Comparison of ENCODE assay signal across 26 cellular contexts in genomic region chr4:7061815-7062214, GRCh38.
"Had no signal": no experiment of that assay in that cellular context is flagged by ENCODE, and none has a peak within 500 bp of the region (broad histone marks: within the 10 kb centered on the region; RNA-seq: fewer than 3 reads in every experiment).

No MANE protein-coding gene starts in this region.

- DNase-seq: activated B cell treated with CpG ODN at 0.5 μM for 24 hours; activated CD4-positive, alpha-beta T cell treated with anti-CD3 and anti-CD28 coated beads for 1 hour; activated CD4-positive, alpha-beta T cell treated with anti-CD3 and anti-CD28 coated beads, Interleukin-2, amount 10 ng/mL, durations not matched to agents 24 days and 14 days; activated CD4-positive, alpha-beta T cell treated with anti-CD3 and anti-CD28 coated beads, Interleukin-2, amount 50 U/mL, for 48 hours; activated naive CD4-positive, alpha-beta T cell treated with anti-CD3 and anti-CD28 coated beads, Interleukin-2, amount 50 U/mL, for 16 hours; activated T-cell treated with anti-CD3 and anti-CD28 coated beads, Interleukin-2, amount 50 U/mL, for 72 hours; amniotic stem cell; body of pancreas; central memory CD4-positive, alpha-beta T cell; MM.1S; NCI-H1105; NCI-H1436; NCI-H1694 treated with DMSO at 0.1 percent for 48 hours; NCI-H2029 treated with DMSO at 0.1 percent for 48 hours; NCI-H345; NCI-H510A; NCI-H526 treated with DMSO at 0.1 percent for 48 hours; NCI-H82; Right ventricle myocardium superior; SJCRH30; SK-N-SH had no signal

- H3K27me3 Mint-ChIP-seq: activated B cell treated with CpG ODN at 0.5 μM for 24 hours; activated CD4-positive, alpha-beta T cell treated with anti-CD3 and anti-CD28 coated beads, Interleukin-2, amount 10 ng/mL, durations not matched to agents 24 days and 14 days had no signal

- H3K4me3 Mint-ChIP-seq: activated B cell treated with CpG ODN at 0.5 μM for 24 hours; activated CD4-positive, alpha-beta T cell treated with anti-CD3 and anti-CD28 coated beads, Interleukin-2, amount 10 ng/mL, durations not matched to agents 24 days and 14 days; activated T-cell treated with anti-CD3 and anti-CD28 coated beads, Interleukin-2, amount 50 U/mL, for 72 hours had no signal

- H3K4me3 ChIP-seq: ascending aorta, body of pancreas, Peyer's patch, SJCRH30 had no signal

- H3K27ac ChIP-seq: ascending aorta, body of pancreas, KMS-11, Peyer's patch, RWPE1, SJCRH30 had no signal

- H3K9ac ChIP-seq: KMS-11, SK-N-SH had no signal

- H3K27me3 ChIP-seq: ascending aorta, body of pancreas, Peyer's patch, SJCRH30 had no signal

- H3K27ac Mint-ChIP-seq: activated B cell treated with CpG ODN at 0.5 μM for 24 hours; activated CD4-positive, alpha-beta T cell treated with anti-CD3 and anti-CD28 coated beads, Interleukin-2, amount 10 ng/mL, durations not matched to agents 24 days and 14 days; activated T-helper 2 cell treated with anti-CD3 and anti-CD28 coated beads, Interferon-gamma antibody, Interleukin-2, Interleukin-4, amounts not matched to agents 10 μg/mL and 5 μg/mL and 100 μg/mL, durations not matched to agents 14 hours and 24 hours and 36 hours had no signal

- H3K9me3 ChIP-seq: ascending aorta, body of pancreas, Peyer's patch, SJCRH30, SK-N-SH had no signal

- ATAC-seq: activated T-cell treated with anti-CD3 and anti-CD28 coated beads, Interleukin-2, amount 50 U/mL, for 72 hours; body of pancreas had no signal

- H3K9me2 ChIP-seq: SK-N-SH had no signal

- H3K4me2 ChIP-seq: KMS-11, SK-N-SH had no signal

- H3K9me3 Mint-ChIP-seq: activated B cell treated with CpG ODN at 0.5 μM for 24 hours; activated CD4-positive, alpha-beta T cell treated with anti-CD3 and anti-CD28 coated beads, Interleukin-2, amount 10 ng/mL, durations not matched to agents 24 days and 14 days; activated T-cell treated with anti-CD3 and anti-CD28 coated beads, Interleukin-2, amount 50 U/mL, for 72 hours; activated T-helper 2 cell treated with anti-CD3 and anti-CD28 coated beads, Interferon-gamma antibody, Interleukin-2, Interleukin-4, amounts not matched to agents 10 μg/mL and 5 μg/mL and 100 μg/mL, durations not matched to agents 14 hours and 24 hours and 36 hours had no signal
